In the genomic region with DNA sequence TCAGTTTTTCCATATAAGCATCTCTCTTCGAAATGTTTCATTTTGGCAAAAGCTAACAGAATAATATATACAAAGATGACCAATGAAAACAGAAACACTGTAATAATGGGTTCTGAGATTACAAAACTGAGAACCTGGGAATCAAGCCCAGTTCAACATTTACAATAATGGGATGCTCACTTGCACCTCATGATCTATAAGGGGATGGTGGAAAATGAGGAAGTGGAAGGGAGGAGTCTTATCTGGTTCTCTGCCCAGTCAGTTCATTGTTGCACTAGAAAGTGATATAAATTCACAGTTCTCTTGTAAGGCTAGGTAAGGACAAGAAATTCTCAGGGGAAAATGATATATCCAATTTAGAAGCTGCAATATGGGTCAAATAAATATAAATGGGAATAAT, we compare ENCODE assay signal across 13 cellular contexts. TPM values are rescaled to one million over a fixed set of nuclear protein-coding genes. Genes with fewer than 3 reads are reported as not detected.
A peak's percentile ranks its signal among the peaks of the same experiment; 100 is the strongest.
DNase-seq lines count a peak whose midpoint lies in the region; ATAC-seq, FAIRE-seq and TF ChIP-seq lines count a peak whose summit lies in the region.
"Had no signal": no experiment of that assay in that cellular context is flagged by ENCODE, and none has a peak within 500 bp of the region (broad histone marks: within the 10 kb centered on the region; RNA-seq: fewer than 3 reads in every experiment).

No MANE protein-coding gene starts in this region.

- peaks cover 14 to 59% of the 10 kb centered on the region in 2 experiments for H3K4me1 ChIP-seq in K562 (replicated peaks in 1 of 2; ENCODE audit: control insufficient read depth in 2 of 2, insufficient read depth in 2 of 2, low read length in 2 of 2)

- ATAC-seq in K562 (peak; percentile 44), GM21529 (IDR thresholded peaks at IDR 0.05; ENCODE audit: unreplicated experiment) (no peak)
- ATAC-seq: CD8-positive, alpha-beta T cell; T-cell had no signal

- H3K27ac Mint-ChIP-seq in nephron = peak overlapping the region; percentile 10 to 73 (median 63)
- H3K27ac Mint-ChIP-seq: CD8-positive, alpha-beta T cell; T-cell had no signal

- no peaks in the 10 kb centered on the region for H3K27me3 ChIP-seq in K562 (ENCODE audit: control insufficient read depth in 2 of 2, insufficient read depth in 2 of 2, low read length in 2 of 2)

- 75% methylated on average over 1 of the region's 1 CpG for WGBS in K562 (ENCODE audit: insufficient coverage, low coverage, missing lambda C conversion rate)

- FAIRE-seq in H54 (lab: Jason Lieb, UNC) (peak; percentile 6), K562 (lab: Jason Lieb, UNC) (peak; percentile 32)

- H3K4me1 Mint-ChIP-seq in nephron = peaks cover 51% of the 10 kb centered on the region
- H3K4me1 Mint-ChIP-seq: T-cell had no signal

- CTCF ChIA-PET in K562 (lab: Yijun Ruan, JAX; ENCODE audit: low intra/inter-chr PET ratio) = no interaction called here

- H3K9me1 ChIP-seq in K562 (ENCODE audit: control insufficient read depth, insufficient read depth, low read length) = no peaks in the 10 kb centered on the region

- H3K27ac ChIP-seq in K562 (ENCODE audit: extremely low read depth, low read depth, low read length) = peak overlapping the region; percentile 31; the same call in 1 of the 3 replicates

- H4K20me1 ChIP-seq in K562 (replicated peaks; ENCODE audit: control insufficient read depth, insufficient read depth, low read length) = no peaks in the 10 kb centered on the region

- DNase-seq in H54 (ENCODE audit: insufficient read length, low spot score) (no peak), NCI-H69 (lab: John Stamatoyannopoulos, UW) (peak; percentile 6), K562 (ENCODE audit: extremely low read depth in 1 of 4, low spot score in 3 of 4) (peak in 2 of 4 experiments; percentile 56 to 57), anterior cingulate cortex (lab: John Stamatoyannopoulos, UW) (no peak), superior temporal gyrus (ENCODE audit: extremely low spot score) (no peak)
- no peak for DNase-seq in effector CD8-positive, alpha-beta T cell (lab: John Stamatoyannopoulos, UW)
- DNase-seq: CD8-positive, alpha-beta T cell; NCI-H1417; NCI-H2029 treated with DMSO at 0.1 percent for 48 hours; NCI-H524; T-cell had no signal

- H3K4me2 ChIP-seq in K562 (ENCODE audit: insufficient read depth, low read length) = peak overlapping the region; percentile 20; the same call in 1 of the 2 replicates

- H3K4me3 ChIP-seq in K562 = no peak overlapping the region

- no peak for TF ChIP-seq POLR2A in H54 (IDR thresholded peaks at IDR 0.05; ENCODE audit: low read depth, low read length)
- no peak for TF ChIP-seq POLR2A in K562 (conservative IDR thresholded peaks at IDR 0.05)

- no peaks in the 10 kb centered on the region for H3K9me3 Mint-ChIP-seq in nephron
- H3K9me3 Mint-ChIP-seq: CD8-positive, alpha-beta T cell; T-cell had no signal

- TF ChIP-seq CTCF in K562 (IDR thresholded peaks at IDR 0.05 in 2 of 3, conservative IDR thresholded peaks at IDR 0.05 in 1 of 3; ENCODE audit: insufficient read depth in 2 of 3, low read depth in 1 of 3, low read length in 3 of 3) (no peak), nephron (IDR thresholded peaks at IDR 0.05; ENCODE audit: unreplicated experiment in 3 of 3) (no peak)

- H3K9ac ChIP-seq in K562 (ENCODE audit: insufficient read depth in 1 of 2, low read depth in 2 of 2, low read length in 2 of 2) = no peak overlapping the region

- BruUV-seq in K562 (replicated peaks; lab: Mats Ljungman, UMichigan) = no TSS peak

- no peaks in the 10 kb centered on the region for H3K9me3 ChIP-seq in K562 (replicated peaks; ENCODE audit: control insufficient read depth, insufficient read depth, low read depth, low read length)

- peaks cover 4% of the 10 kb centered on the region for H3K36me3 Mint-ChIP-seq in nephron (ENCODE audit: low read depth)
- H3K36me3 Mint-ChIP-seq: CD8-positive, alpha-beta T cell; T-cell had no signal

- in situ Hi-C loops in K562 (cut with MboI) = no loop called here

- H2AFZ ChIP-seq in K562 (ENCODE audit: low read depth, low read length) = peak overlapping the region; percentile 37; the same call in 1 of the 2 replicates

- H3K79me2 ChIP-seq in K562 (ENCODE audit: control insufficient read depth, insufficient read depth, low read length) = no peaks in the 10 kb centered on the region

- H3K36me3 ChIP-seq in K562 (ENCODE audit: control insufficient read depth, insufficient read depth, low read length) = no peaks in the 10 kb centered on the region

- H3K27me3 Mint-ChIP-seq in nephron (ENCODE audit: low read depth) = no peaks in the 10 kb centered on the region

- H3K4me3 Mint-ChIP-seq in nephron = no peak overlapping the region
- H3K4me3 Mint-ChIP-seq: CD8-positive, alpha-beta T cell; T-cell had no signal

- intact Hi-C loops in K562 (cut with micrococcal nuclease) = loop anchor here (5.0 kb wide), 1 partner anchor 792 kb away; no protein-coding TSS in a partner anchor

- POLR2A ChIA-PET in K562 (lab: Yijun Ruan, JAX) = no interaction called here

- no peak for TF ChIP-seq RAD21 in K562 (CRISPR knock-in tag; conservative IDR thresholded peaks at IDR 0.05 in 1 of 2, IDR thresholded peaks at IDR 0.05 in 1 of 2)

- 0 out of 2 replicates have a peak, but pooled peaks have one; percentile 22 for TF ChIP-seq EP300 in K562 (IDR thresholded peaks at IDR 0.05; ENCODE audit: low read length)

TF ChIP-seq in K562, 482 proteins besides CTCF, POLR2A, EP300 and RAD21 (continues in another document):
- TF ChIP-seq CEBPG (CRISPR knock-in tag; IDR thresholded peaks at IDR 0.05) (no peak), CEBPG (tag; conservative IDR thresholded peaks at IDR 0.05 in 1 of 2, IDR thresholded peaks at IDR 0.05 in 1 of 2) (no peak), ADNP (tag; IDR thresholded peaks at IDR 0.05) (no peak), ZBTB1 (CRISPR knock-in tag; IDR thresholded peaks at IDR 0.05; ENCODE audit: borderline replicate concordance, low read depth) (no peak), HDAC1 (IDR thresholded peaks at IDR 0.05) (0 out of 4 replicates have a peak, but pooled peaks of 1 of the 2 experiments have one; percentile 28), CCAR2 (IDR thresholded peaks at IDR 0.05; ENCODE audit: low read depth, low read length) (no peak)

RNA-seq across cellular contexts. Expression of a gene that starts 31.7 kb away (rescaled TPM):
- 11.2 and 15.6 TPM in 2 replicates for total RNA-seq in K562 (2011; cell fraction: chromatin; rRNA removed; ENCODE audit: low replicate concordance)
- total RNA-seq in K562 (2011; cell fraction: nucleolus; rRNA removed) = 5.0 and 5.5 TPM in 2 replicates
- 4.9 and 5.2 TPM in 2 replicates for total RNA-seq in K562 (2011; cell fraction: nucleoplasm; rRNA removed)
- total RNA-seq in K562 (2014; rRNA removed) = 6.6 and 10.4 TPM in 2 replicates
- 10.6 and 11.6 TPM in 2 replicates for total RNA-seq in K562 (2014; rRNA removed; fragmentation: Illumina TruSeq; extraction: Trizol)
- total RNA-seq in K562 (2015; rRNA removed; fragmentation: Illumina TruSeq; extraction: Trizol) = 8.8 and 9.2 TPM in 2 replicates
- 8.2 and 8.5 TPM in 2 replicates for total RNA-seq in K562 (2021)
- polyA plus RNA-seq in K562 (2011; rRNA removed) = 6.8 and 11.7 TPM in 2 replicates
- polyA plus RNA-seq in K562 (2011; cell fraction: cytosol; rRNA removed) = 3.3 and 3.5 TPM in 2 replicates
- 35.6 and 37.0 TPM in 2 replicates for polyA plus RNA-seq in K562 (2011; cell fraction: nucleus; rRNA removed)
- 5.4 and 9.0 TPM in 2 replicates for polyA plus RNA-seq in K562 (2012)
- 7.3 and 9.3 TPM in 2 replicates for polyA plus RNA-seq in K562 (2014; fragmentation: Illumina TruSeq; extraction: Trizol)
- 1 to 10 TPM; 1.7 to 3.8 TPM for polyA plus RNA-seq in K562 (2014; fragmentation: Nextera tagmentation; extraction: Ambion mirVana)
- polyA plus RNA-seq in K562 (2014; rRNA removed) = 9.7 and 11.5 TPM in 2 replicates
- polyA minus RNA-seq in K562 (2011; rRNA and poly(A)+ RNA removed) = 4.7 and 8.1 TPM in 2 replicates
- polyA minus RNA-seq in K562 (2011; cell fraction: cytosol; rRNA and poly(A)+ RNA removed) = 3.7 and 6.9 TPM in 2 replicates
- 9.7 TPM in 2 replicates for polyA minus RNA-seq in K562 (2011; cell fraction: nucleus; rRNA and poly(A)+ RNA removed)
- total RNA-seq: CD8-positive, alpha-beta T cell had no signal
